Comparison of ENCODE assay signal across 1 cellular context in the genomic region with DNA sequence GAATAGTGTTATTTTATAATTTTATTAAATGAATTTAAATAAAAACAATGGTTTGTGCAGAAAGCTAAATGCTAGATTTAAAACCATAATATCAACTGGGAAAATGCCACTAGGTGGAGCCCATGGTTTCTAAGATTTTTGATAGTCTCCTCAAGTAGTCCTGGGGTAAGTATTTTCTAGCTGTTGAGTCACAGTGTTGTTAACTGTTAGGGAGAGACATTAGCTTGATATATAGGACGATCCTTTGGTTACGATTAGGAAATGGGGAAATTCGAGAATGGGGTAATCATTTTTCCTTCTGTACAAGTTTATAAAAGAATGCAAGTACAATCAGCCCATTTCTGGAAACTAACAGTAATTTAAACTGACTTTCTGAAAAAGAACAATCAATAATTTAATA.
TF ChIP-seq lines count a peak whose summit lies in the region.

No MANE protein-coding gene starts in this region.

TF ChIP-seq in liver, 16 proteins besides CTCF, POLR2A, EP300 and RAD21:
- TF ChIP-seq, protein P1, sequence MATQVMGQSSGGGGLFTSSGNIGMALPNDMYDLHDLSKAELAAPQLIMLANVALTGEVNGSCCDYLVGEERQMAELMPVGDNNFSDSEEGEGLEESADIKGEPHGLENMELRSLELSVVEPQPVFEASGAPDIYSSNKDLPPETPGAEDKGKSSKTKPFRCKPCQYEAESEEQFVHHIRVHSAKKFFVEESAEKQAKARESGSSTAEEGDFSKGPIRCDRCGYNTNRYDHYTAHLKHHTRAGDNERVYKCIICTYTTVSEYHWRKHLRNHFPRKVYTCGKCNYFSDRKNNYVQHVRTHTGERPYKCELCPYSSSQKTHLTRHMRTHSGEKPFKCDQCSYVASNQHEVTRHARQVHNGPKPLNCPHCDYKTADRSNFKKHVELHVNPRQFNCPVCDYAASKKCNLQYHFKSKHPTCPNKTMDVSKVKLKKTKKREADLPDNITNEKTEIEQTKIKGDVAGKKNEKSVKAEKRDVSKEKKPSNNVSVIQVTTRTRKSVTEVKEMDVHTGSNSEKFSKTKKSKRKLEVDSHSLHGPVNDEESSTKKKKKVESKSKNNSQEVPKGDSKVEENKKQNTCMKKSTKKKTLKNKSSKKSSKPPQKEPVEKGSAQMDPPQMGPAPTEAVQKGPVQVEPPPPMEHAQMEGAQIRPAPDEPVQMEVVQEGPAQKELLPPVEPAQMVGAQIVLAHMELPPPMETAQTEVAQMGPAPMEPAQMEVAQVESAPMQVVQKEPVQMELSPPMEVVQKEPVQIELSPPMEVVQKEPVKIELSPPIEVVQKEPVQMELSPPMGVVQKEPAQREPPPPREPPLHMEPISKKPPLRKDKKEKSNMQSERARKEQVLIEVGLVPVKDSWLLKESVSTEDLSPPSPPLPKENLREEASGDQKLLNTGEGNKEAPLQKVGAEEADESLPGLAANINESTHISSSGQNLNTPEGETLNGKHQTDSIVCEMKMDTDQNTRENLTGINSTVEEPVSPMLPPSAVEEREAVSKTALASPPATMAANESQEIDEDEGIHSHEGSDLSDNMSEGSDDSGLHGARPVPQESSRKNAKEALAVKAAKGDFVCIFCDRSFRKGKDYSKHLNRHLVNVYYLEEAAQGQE (IDR thresholded peaks at IDR 0.05), result no peak
- no peak for TF ChIP-seq NR2F2 (IDR thresholded peaks at IDR 0.05)
- TF ChIP-seq HNF4A (conservative IDR thresholded peaks at IDR 0.05), result peak in 1 of 2 donors; percentile 21
